Comparison of ENCODE assay signal across 2 cellular contexts in genomic region chr5:53469946-53470687, GRCh38.
A peak's percentile ranks its signal among the peaks of the same experiment; 100 is the strongest.
TF ChIP-seq lines count a peak whose summit lies in the region.

No MANE protein-coding gene starts in this region.

TF ChIP-seq in HCT116, 20 proteins besides CTCF, POLR2A, EP300 and RAD21:
- TF ChIP-seq CEBPB (IDR thresholded peaks at IDR 0.05; ENCODE audit: low read depth), result no peak
- no peak for TF ChIP-seq TCF7L2 (IDR thresholded peaks at IDR 0.05; ENCODE audit: borderline replicate concordance, extremely low read depth, insufficient read depth, insufficient read length)
- no peak for TF ChIP-seq POLR2AphosphoS5 (IDR thresholded peaks at IDR 0.05; ENCODE audit: low read depth, low read length)
- TF ChIP-seq EZH2 (IDR thresholded peaks at IDR 0.05), result no peak
- TF ChIP-seq REST (IDR thresholded peaks at IDR 0.05; ENCODE audit: low read depth), result no peak
- no peak for TF ChIP-seq SIN3A (IDR thresholded peaks at IDR 0.05; ENCODE audit: low read depth)
- no peak for TF ChIP-seq ZNF274 (IDR thresholded peaks at IDR 0.05; ENCODE audit: low read depth, low read length)
- no peak for TF ChIP-seq ATF3 (IDR thresholded peaks at IDR 0.05)
- TF ChIP-seq ZFX (IDR thresholded peaks at IDR 0.05), result no peak
- TF ChIP-seq SP1 (IDR thresholded peaks at IDR 0.05; ENCODE audit: low read depth), result no peak
- TF ChIP-seq ZBTB33 (IDR thresholded peaks at IDR 0.05; ENCODE audit: extremely low read depth, insufficient replicate concordance, low read length), result no peak
- no peak for TF ChIP-seq EGR1 (IDR thresholded peaks at IDR 0.05; ENCODE audit: low read depth)
- TF ChIP-seq ELF1 (IDR thresholded peaks at IDR 0.05; ENCODE audit: borderline replicate concordance, low read depth), result no peak
- no peak for TF ChIP-seq JUND (IDR thresholded peaks at IDR 0.05)
- TF ChIP-seq YY1 (IDR thresholded peaks at IDR 0.05; ENCODE audit: extremely low read depth, insufficient replicate concordance, low read depth, low read length), result no peak

TF ChIP-seq in GM12878, 131 proteins besides CTCF, POLR2A, EP300 and RAD21:
- no peak for TF ChIP-seq BCL3 (IDR thresholded peaks at IDR 0.05; ENCODE audit: borderline replicate concordance, insufficient read depth, low read depth, low read length, poor library complexity, severe bottlenecking)
- TF ChIP-seq HCFC1 (IDR thresholded peaks at IDR 0.05; ENCODE audit: low read length), result no peak
- no peak for TF ChIP-seq IRF3 (IDR thresholded peaks at IDR 0.05)
- TF ChIP-seq ZNF592 (IDR thresholded peaks at IDR 0.05), result no peak
- no peak for TF ChIP-seq ATF7 (IDR thresholded peaks at IDR 0.05; ENCODE audit: low read depth)
- no peak for TF ChIP-seq SMAD5 (IDR thresholded peaks at IDR 0.05; ENCODE audit: low read depth)
- no peak for TF ChIP-seq RELA (IDR thresholded peaks at IDR 0.05; ENCODE audit: borderline replicate concordance, partially characterized antibody)
- TF ChIP-seq JUNB (IDR thresholded peaks at IDR 0.05), result peak; percentile 32; the same call in 1 of the 2 replicates
